12 cellular contexts compared by ENCODE assay signal in genomic region chr3:50405249-50405648, GRCh38. TPM values are rescaled to one million over a fixed set of nuclear protein-coding genes. Genes with fewer than 3 reads are reported as not detected.
A peak's percentile ranks its signal among the peaks of the same experiment; 100 is the strongest.
DNase-seq lines count a peak whose midpoint lies in the region; ATAC-seq, FAIRE-seq and TF ChIP-seq lines count a peak whose summit lies in the region.
"Had no signal": no experiment of that assay in that cellular context is flagged by ENCODE, and none has a peak within 500 bp of the region (broad histone marks: within the 10 kb centered on the region; RNA-seq: fewer than 3 reads in every experiment).

No MANE protein-coding gene starts in this region.

- no peak overlapping the region for H3K4me3 ChIP-seq in fibroblast of the aortic adventitia (ENCODE audit: low read depth, low read length)
- H3K4me3 ChIP-seq: thyroid gland had no signal

- peak; percentile 13 for DNase-seq in stimulated activated CD4-positive, alpha-beta T cell treated with anti-CD3 and anti-CD28 coated beads, Interleukin-1b, Interleukin-23, amount 100 ng/mL, for 48 hours
- DNase-seq in stimulated activated CD4-positive, alpha-beta T cell treated with anti-CD3 and anti-CD28 coated beads, Interleukin-4, amount 100 ng/mL, for 24 hours, result no peak
- peak; percentile 31 for DNase-seq in UCSD-AML1 (lab: John Stamatoyannopoulos, UW; ENCODE audit: unreplicated experiment)
- peak; percentile 9 for DNase-seq in fibroblast of the aortic adventitia (ENCODE audit: low read depth)
- DNase-seq in urothelium cell line (ENCODE audit: low spot score), result peak; percentile 53
- DNase-seq in HK-2 (ENCODE audit: unreplicated experiment), result no peak
- no peak for DNase-seq in NCI-H1417 treated with DMSO at 0.1 percent for 48 hours (lab: John Stamatoyannopoulos, UW)
- DNase-seq: C1 segment of cervical spinal cord, NCI-H1105, thyroid gland had no signal

- no peak for TF ChIP-seq CTCF in fibroblast of the aortic adventitia (IDR thresholded peaks at IDR 0.05; ENCODE audit: insufficient read depth, low read length)

- FAIRE-seq in urothelium cell line (lab: Jason Lieb, UNC), result no peak

- no peak for ATAC-seq in GM19452 (IDR thresholded peaks at IDR 0.05; ENCODE audit: unreplicated experiment)
- ATAC-seq: naive thymus-derived CD8-positive, alpha-beta T cell had no signal

RNA-seq across cellular contexts. Expression of gene TMEM115, which starts 45.9 kb away (rescaled TPM):
- 47.9 and 48.9 TPM in 2 replicates for total RNA-seq in fibroblast of the aortic adventitia (ENCODE audit: low replicate concordance)

RNA-seq across cellular contexts. Expression of gene CYB561D2, which starts 54.6 kb away (rescaled TPM):
- total RNA-seq in fibroblast of the aortic adventitia (ENCODE audit: low replicate concordance), result 12.2 and 15.8 TPM in 2 replicates

RNA-seq across cellular contexts. Expression of gene NPRL2, which starts 54.7 kb away (rescaled TPM):
- total RNA-seq in fibroblast of the aortic adventitia (ENCODE audit: low replicate concordance), result 9.4 and 19.7 TPM in 2 replicates

RNA-seq across cellular contexts. Expression of gene ZMYND10, which starts 59.7 kb away (rescaled TPM):
- total RNA-seq in fibroblast of the aortic adventitia (ENCODE audit: low replicate concordance), result 0.81 and 0.82 TPM in 2 replicates

Comparison
In these comparisons a context has a peak if more than half of its experiments do, and no peak if none do; other contexts are left out.
1. DNase-seq: peak in stimulated activated CD4-positive, alpha-beta T cell treated with anti-CD3 and anti-CD28 coated beads, Interleukin-1b, Interleukin-23, amount 100 ng/mL, for 48 hours (single experiment), UCSD-AML1 (single experiment), fibroblast of the aortic adventitia (single experiment) and urothelium cell line (single experiment); none in stimulated activated CD4-positive, alpha-beta T cell treated with anti-CD3 and anti-CD28 coated beads, Interleukin-4, amount 100 ng/mL, for 24 hours (single experiment), HK-2 (single experiment) and NCI-H1417 treated with DMSO at 0.1 percent for 48 hours (single experiment).